ENCODE assay signal across 18 cellular contexts in genomic region chr20:875115-875514, GRCh38. TPM values are rescaled to one million over a fixed set of nuclear protein-coding genes. Genes with fewer than 3 reads are reported as not detected.
DNase-seq lines count a peak whose midpoint lies in the region; FAIRE-seq and TF ChIP-seq lines count a peak whose summit lies in the region.
"Had no signal": no experiment of that assay in that cellular context is flagged by ENCODE, and none has a peak within 500 bp of the region (broad histone marks: within the 10 kb centered on the region; RNA-seq: fewer than 3 reads in every experiment).

No MANE protein-coding gene starts in this region.

- no peak overlapping the region for H3K18ac ChIP-seq in H9 (ENCODE audit: insufficient read length, low read depth, low read length)

- no peak overlapping the region for H2BK20ac ChIP-seq in H9 (ENCODE audit: low read depth, low read length, poor library complexity, severe bottlenecking)

- H3K9me3 ChIP-seq in H9 (ENCODE audit: control insufficient read depth, low read depth, low read length) = no peaks in the 10 kb centered on the region

- H3K4me3 Mint-ChIP-seq in H9 = no peak overlapping the region
- H3K4me3 Mint-ChIP-seq: CD14-positive monocyte; CD8-positive, alpha-beta T cell had no signal

- H3K9me3 Mint-ChIP-seq in H9 = no peaks in the 10 kb centered on the region; a peak in 1 of 5 replicates
- H3K9me3 Mint-ChIP-seq: CD14-positive monocyte; CD8-positive, alpha-beta T cell had no signal

- no peaks in the 10 kb centered on the region for H3K23me2 ChIP-seq in H9 (ENCODE audit: insufficient read length, low read depth, low read length, poor library complexity, severe bottlenecking)

- no peak overlapping the region for H4K8ac ChIP-seq in H9 (replicated peaks; ENCODE audit: insufficient read length, low read depth, low read length)

- no peaks in the 10 kb centered on the region for H3K27me3 ChIP-seq in bronchial epithelial cell (ENCODE audit: control insufficient read depth, insufficient read depth, low read length)
- H3K27me3 ChIP-seq in H9 (ENCODE audit: insufficient read depth, low read length) = no peaks in the 10 kb centered on the region

- no peak overlapping the region for H4K5ac ChIP-seq in H9 (ENCODE audit: insufficient read length, low read depth, low read length)

- H2BK120ac ChIP-seq in H9 (ENCODE audit: low read depth, low read length, poor library complexity, severe bottlenecking) = no peak overlapping the region

- no peak overlapping the region for H2AK5ac ChIP-seq in H9 (ENCODE audit: insufficient read length, low read length)

- no peak overlapping the region for H4K91ac ChIP-seq in H9 (ENCODE audit: insufficient read length, low read depth, low read length)

- H3K4ac ChIP-seq in H9 (ENCODE audit: low read depth, low read length) = no peak overlapping the region

- H3K27me3 Mint-ChIP-seq in H9 (ENCODE audit: low read depth) = peaks cover 23% of the 10 kb centered on the region

- no peaks in the 10 kb centered on the region for H3K36me3 Mint-ChIP-seq in H9 (ENCODE audit: insufficient read depth in 1 of 3, low read depth in 3 of 3)
- H3K36me3 Mint-ChIP-seq: CD14-positive monocyte; CD8-positive, alpha-beta T cell had no signal

- no peak overlapping the region for H3K9ac ChIP-seq in H9 (ENCODE audit: extremely low read depth, insufficient read length, low read length)
- H3K9ac ChIP-seq: GM23248 had no signal

- no peak overlapping the region for H2BK15ac ChIP-seq in H9 (ENCODE audit: low read depth, low read length)

- no peaks in the 10 kb centered on the region for H3K79me1 ChIP-seq in H9 (ENCODE audit: insufficient read depth, low read depth, low read length, poor library complexity, severe bottlenecking)

- peak; percentile 43 for DNase-seq in DMS 273 treated with DMSO at 0.1 percent for 48 hours (lab: John Stamatoyannopoulos, UW)
- peak; percentile 44 for DNase-seq in NCI-H2171 (lab: John Stamatoyannopoulos, UW)
- DNase-seq in bronchial epithelial cell (ENCODE audit: low read depth) = peak; percentile 37
- DNase-seq in posterior vena cava (ENCODE audit: low spot score) = peak; percentile 51
- DNase-seq in SKM-1 treated with dmso at 0.1 percent for 144 hours (lab: John Stamatoyannopoulos, UW; ENCODE audit: unreplicated experiment) = no peak
- DNase-seq in NCI-H1105 (lab: John Stamatoyannopoulos, UW) = no peak
- no peak for DNase-seq in H9
- DNase-seq: CD8-positive, alpha-beta T cell; COR-L47; GM23248; H7 had no signal

- H3K4me1 Mint-ChIP-seq in H9 = peaks cover 7 to 14% of the 10 kb centered on the region in 2 experiments
- H3K4me1 Mint-ChIP-seq: CD14-positive monocyte had no signal

- peak overlapping the region in 1 of 3 experiments; percentile 72; a peak in 1 of 7 replicates for H3K27ac Mint-ChIP-seq in H9
- H3K27ac Mint-ChIP-seq: CD14-positive monocyte; CD8-positive, alpha-beta T cell had no signal

- H2AFZ ChIP-seq in H9 (ENCODE audit: low read length) = no peak overlapping the region
- H2AFZ ChIP-seq: GM23248 had no signal

- TF ChIP-seq CTCF in bronchial epithelial cell (IDR thresholded peaks at IDR 0.05; ENCODE audit: insufficient read depth, low read length, severe bottlenecking) (no peak), H9 (conservative IDR thresholded peaks at IDR 0.05) (no peak)

- H3K27ac ChIP-seq in H9 (ENCODE audit: insufficient read length, low read depth, low read length) = no peak overlapping the region
- H3K27ac ChIP-seq: GM23248 had no signal

- no peak overlapping the region for H3K56ac ChIP-seq in H9 (ENCODE audit: insufficient read length, low read depth, low read length)

- H3K4me1 ChIP-seq in H9 (ENCODE audit: insufficient read depth, low read length) = no peaks in the 10 kb centered on the region

- H3K4me3 ChIP-seq in bronchial epithelial cell (ENCODE audit: low read depth, low read length) = no peak overlapping the region
- H3K4me3 ChIP-seq: GM12878, GM23248 had no signal

- H2BK12ac ChIP-seq in H9 (ENCODE audit: insufficient read length, low read depth, low read length) = no peak overlapping the region

- no CpG with 5 or more reads among the region's 4 CpGs for WGBS in H9 (ENCODE audit: extremely low coverage, insufficient read length, low lambda C conversion rate)

- H3T11ph ChIP-seq in H9 (ENCODE audit: low read length) = no peak overlapping the region

- no peaks in the 10 kb centered on the region for H4K20me1 ChIP-seq in H9 (ENCODE audit: control insufficient read depth, insufficient read depth, insufficient read length)

- no peak overlapping the region for H3K14ac ChIP-seq in H9 (ENCODE audit: insufficient read depth, low read length)

- H3K23ac ChIP-seq in H9 (ENCODE audit: insufficient read length, low read depth, low read length) = no peak overlapping the region

- FAIRE-seq in bronchial epithelial cell (lab: Jason Lieb, UNC) = no peak
- FAIRE-seq: D721Med, GM12878, HepG2, HTR-8/SVneo had no signal

- H3K79me2 ChIP-seq in H9 (ENCODE audit: insufficient read depth, low read length) = no peaks in the 10 kb centered on the region

- H3K4me2 ChIP-seq in H9 (ENCODE audit: insufficient read depth, insufficient read length, low read length) = no peak overlapping the region

- H3K36me3 ChIP-seq in bronchial epithelial cell (ENCODE audit: control insufficient read depth, insufficient read depth, low read length) = no peaks in the 10 kb centered on the region

- H2BK5ac ChIP-seq in H9 (ENCODE audit: insufficient read length, low read length) = no peak overlapping the region

- intact Hi-C loops in posterior vena cava (cut with DNase I) = no loop called here

RNA-seq across cellular contexts. Expression of gene ANGPT4, which starts 41.0 kb away (rescaled TPM):
- total RNA-seq in bronchial epithelial cell (not detected in 2 replicates), posterior vena cava (1 to 10 TPM in 1 of 2 donors, under 1 TPM in 1; 0.24 to 1.1 TPM), H9 (2021) (0.07 and 0.11 TPM in 2 replicates)
- total RNA-seq: A673; CD8-positive, alpha-beta T cell; G401; GM12878; GM23248; HepG2 had no signal

RNA-seq across cellular contexts. Expression of gene FAM110A, which starts 41.6 kb away (rescaled TPM):
- 7.1 and 8.3 TPM in 2 replicates for total RNA-seq in bronchial epithelial cell
- 1 to 10 TPM; 2.7 to 4.0 TPM for total RNA-seq in posterior vena cava
- 10.3 and 11.5 TPM in 2 replicates for total RNA-seq in H9 (2021)

Comparison
In these comparisons a context has a peak if more than half of its experiments do, and no peak if none do; other contexts are left out.
1. DNase-seq: peak in DMS 273 treated with DMSO at 0.1 percent for 48 hours (single experiment), NCI-H2171 (single experiment), bronchial epithelial cell (single experiment) and posterior vena cava (single experiment); none in SKM-1 treated with dmso at 0.1 percent for 144 hours (single experiment), NCI-H1105 (single experiment) and H9 (single experiment).